In genomic region chr7:100675581-100676350, GRCh38 we compare ENCODE assay signal across 8 cellular contexts. TPM values are rescaled to one million over a fixed set of nuclear protein-coding genes. Genes with fewer than 3 reads are reported as not detected.
DNase-seq lines count a peak whose midpoint lies in the region; ATAC-seq and TF ChIP-seq lines count a peak whose summit lies in the region.

No MANE protein-coding gene starts in this region.

- no peaks in the 10 kb centered on the region for H3K27me3 ChIP-seq in liver (ENCODE audit: control insufficient read depth in 4 of 4, insufficient read depth in 4 of 4, low read length in 3 of 4)

- H3K36me3 Mint-ChIP-seq in activated CD4-positive, alpha-beta T cell treated with anti-CD3 and anti-CD28 coated beads, Interleukin-2, amount 10 ng/mL, durations not matched to agents 7 days and 5 days (ENCODE audit: low read depth): peaks cover 27% of the 10 kb centered on the region

- CTCF ChIA-PET in activated CD4-positive, alpha-beta T cell treated with anti-CD3 and anti-CD28 coated beads, Interleukin-2, amount 10 ng/mL, durations not matched to agents 7 days and 5 days (lab: Charles Lee): interaction anchor here (0.6 to 3.2 kb wide), 4 partner anchors 10 to 135 kb away, joined by 3 to 12 read pairs (median 8); partner anchors contain the start of gene POP7

- no peaks in the 10 kb centered on the region for H3K9me3 Mint-ChIP-seq in activated CD4-positive, alpha-beta T cell treated with anti-CD3 and anti-CD28 coated beads, Interleukin-2, amount 10 ng/mL, durations not matched to agents 7 days and 5 days

- peaks cover 9 to 27% (median 14%) of the 10 kb centered on the region in 4 donors for H3K36me3 ChIP-seq in liver (ENCODE audit: control insufficient read depth in 4 of 4, insufficient read depth in 3 of 4, low read depth in 1 of 4, low read length in 3 of 4)

- H3K27ac ChIP-seq in coronary artery: peak overlapping the region; percentile 98 to 99
- peak overlapping the region; percentile 94 to 100 for H3K27ac ChIP-seq in liver (ENCODE audit: low read depth in 1 of 2, low read length in 2 of 2)

- H3K4me1 Mint-ChIP-seq in activated CD4-positive, alpha-beta T cell treated with anti-CD3 and anti-CD28 coated beads, Interleukin-2, amount 10 ng/mL, durations not matched to agents 7 days and 5 days: peaks cover 42% of the 10 kb centered on the region

- H3K9me3 ChIP-seq in liver (ENCODE audit: control insufficient read depth in 4 of 4, low read length in 3 of 4): no peaks in the 10 kb centered on the region

- TF ChIP-seq CTCF in coronary artery (IDR thresholded peaks at IDR 0.05) (no peak), liver (IDR thresholded peaks at IDR 0.05; ENCODE audit: low read depth, low read length, missing input control) (no peak)

- H3K9ac ChIP-seq in liver (ENCODE audit: low read depth in 1 of 2, low read length in 2 of 2): no peak overlapping the region

- TF ChIP-seq RAD21 in liver (IDR thresholded peaks at IDR 0.05): no peak

- ATAC-seq in GM21825 (IDR thresholded peaks at IDR 0.05; ENCODE audit: unreplicated experiment): peak; percentile 27

- H3K4me3 ChIP-seq in coronary artery (peak overlapping the region; percentile 96), liver (ENCODE audit: low read depth in 1 of 3, low read length in 3 of 3) (peak overlapping the region; percentile 6 to 92 (median 63))

- POLR2A ChIA-PET in activated CD4-positive, alpha-beta T cell treated with anti-CD3 and anti-CD28 coated beads, Interleukin-2, amount 10 ng/mL, durations not matched to agents 7 days and 5 days (lab: Charles Lee): interaction anchor here (0.5 kb wide), 1 partner anchor 16 kb away, joined by 4 read pairs; no protein-coding TSS in a partner anchor

- WGBS in liver: 5% methylated on average over 59 of the region's 59 CpGs

- H3K4me1 ChIP-seq in liver (ENCODE audit: control insufficient read depth in 4 of 4, insufficient read depth in 4 of 4, low read length in 3 of 4): peaks cover 0 to 12% (median 8%) of the 10 kb centered on the region in 4 donors

- peak overlapping the region; percentile 86 for H3K4me3 Mint-ChIP-seq in activated CD4-positive, alpha-beta T cell treated with anti-CD3 and anti-CD28 coated beads, Interleukin-2, amount 10 ng/mL, durations not matched to agents 7 days and 5 days

- peaks cover 5% of the 10 kb centered on the region for H3K27me3 Mint-ChIP-seq in activated CD4-positive, alpha-beta T cell treated with anti-CD3 and anti-CD28 coated beads, Interleukin-2, amount 10 ng/mL, durations not matched to agents 7 days and 5 days

- DNase-seq in DMS79 treated with DMSO at 0.1 percent for 48 hours (lab: John Stamatoyannopoulos, UW): peak; percentile 8
- peak; percentile 24 for DNase-seq in NCI-H2107 (lab: John Stamatoyannopoulos, UW)
- DNase-seq in activated CD4-positive, alpha-beta T cell treated with anti-CD3 and anti-CD28 coated beads, Interleukin-2, amount 10 ng/mL, durations not matched to agents 7 days and 5 days: peak; percentile 89
- DNase-seq in coronary artery (ENCODE audit: low spot score): peak; percentile 89
- DNase-seq in stimulated activated CD4-positive, alpha-beta T cell treated with anti-CD3 and anti-CD28 coated beads, Interleukin-2, amount 100 ng/mL, for 48 hours: peak; percentile 57 to 65
- no peak for DNase-seq in cortex of kidney (lab: John Stamatoyannopoulos, UW)

- H3K27ac Mint-ChIP-seq in activated CD4-positive, alpha-beta T cell treated with anti-CD3 and anti-CD28 coated beads, Interleukin-2, amount 10 ng/mL, durations not matched to agents 7 days and 5 days: peak overlapping the region; percentile 88

TF ChIP-seq in liver, 16 proteins besides CTCF, POLR2A, EP300 and RAD21:
- peak; percentile 76 to 79 for TF ChIP-seq EGR1 (IDR thresholded peaks at IDR 0.05; ENCODE audit: low read depth in 2 of 2)
- no peak for TF ChIP-seq FOXA1 (IDR thresholded peaks at IDR 0.05)
- no peak for TF ChIP-seq FOXA2 (IDR thresholded peaks at IDR 0.05)
- TF ChIP-seq MAX (IDR thresholded peaks at IDR 0.05): no peak
- peak; percentile 35 for TF ChIP-seq SP1 (IDR thresholded peaks at IDR 0.05)
- TF ChIP-seq GABPA (IDR thresholded peaks at IDR 0.05 in 1 of 2, conservative IDR thresholded peaks at IDR 0.05 in 1 of 2): peak in 1 of 2 donors; percentile 57
- no peak for TF ChIP-seq HNF4G (IDR thresholded peaks at IDR 0.05)
- no peak for TF ChIP-seq ZBTB33 (IDR thresholded peaks at IDR 0.05)

RNA-seq across cellular contexts. Expression of gene GNB2, which starts 2.2 kb away (rescaled TPM):
- total RNA-seq in activated CD4-positive, alpha-beta T cell treated with anti-CD3 and anti-CD28 coated beads, Interleukin-2, amount 10 ng/mL, durations not matched to agents 7 days and 5 days: 100 to 1,000 TPM; 238 to 249 TPM
- 10 to 100 TPM; 57.9 to 88.5 TPM for total RNA-seq in liver
- 100 to 1,000 TPM in 1 of 2 donors, 10 to 100 TPM in 1; 37.6 to 133 TPM for polyA plus RNA-seq in liver

RNA-seq across cellular contexts. Expression of gene GIGYF1, which starts 18.3 kb away (rescaled TPM):
- total RNA-seq in activated CD4-positive, alpha-beta T cell treated with anti-CD3 and anti-CD28 coated beads, Interleukin-2, amount 10 ng/mL, durations not matched to agents 7 days and 5 days: 10 to 100 TPM; 48.7 to 55.5 TPM
- total RNA-seq in liver: 10 to 100 TPM; 12.7 TPM
- 1 to 10 TPM; 6.8 to 7.5 TPM for polyA plus RNA-seq in liver

RNA-seq across cellular contexts. Expression of gene ACTL6B, which starts 19.5 kb away (rescaled TPM):
- total RNA-seq in activated CD4-positive, alpha-beta T cell treated with anti-CD3 and anti-CD28 coated beads, Interleukin-2, amount 10 ng/mL, durations not matched to agents 7 days and 5 days: not detected
- total RNA-seq in liver: not detected
- polyA plus RNA-seq in liver: not detected

RNA-seq across cellular contexts. Expression of gene POP7, which starts 30.2 kb away (rescaled TPM):
- 10 to 100 TPM; 39.9 to 40.5 TPM for total RNA-seq in activated CD4-positive, alpha-beta T cell treated with anti-CD3 and anti-CD28 coated beads, Interleukin-2, amount 10 ng/mL, durations not matched to agents 7 days and 5 days
- total RNA-seq in liver: 10 to 100 TPM; 19.1 to 36.6 TPM
- 10 to 100 TPM; 31.1 to 40.1 TPM for polyA plus RNA-seq in liver

RNA-seq across cellular contexts. Expression of gene TFR2, which starts 34.4 kb away (rescaled TPM):
- total RNA-seq in activated CD4-positive, alpha-beta T cell treated with anti-CD3 and anti-CD28 coated beads, Interleukin-2, amount 10 ng/mL, durations not matched to agents 7 days and 5 days: 1 to 10 TPM; 7.3 to 9.8 TPM
- total RNA-seq in liver: 100 to 1,000 TPM; 276 to 358 TPM
- 100 to 1,000 TPM; 354 to 663 TPM for polyA plus RNA-seq in liver
